Comparison of ENCODE assay signal across 20 cellular contexts in genomic region chr11:32705309-32706033, GRCh38.
A peak's percentile ranks its signal among the peaks of the same experiment; 100 is the strongest.
DNase-seq lines count a peak whose midpoint lies in the region; ATAC-seq, FAIRE-seq and TF ChIP-seq lines count a peak whose summit lies in the region.
"Had no signal": no experiment of that assay in that cellular context is flagged by ENCODE, and none has a peak within 500 bp of the region (broad histone marks: within the 10 kb centered on the region; RNA-seq: fewer than 3 reads in every experiment).

No MANE protein-coding gene starts in this region.

- no peak overlapping the region for H3K27ac Mint-ChIP-seq in endothelial cell (ENCODE audit: unreplicated experiment)

- H3K4me2 ChIP-seq in A549, result no peak overlapping the region
- no peak overlapping the region for H3K4me2 ChIP-seq in PC-9
- H3K4me2 ChIP-seq: KMS-11 had no signal

- ATAC-seq in A549 (peak in 1 of 2 experiments; percentile 11; a peak in 2 of 6 replicates), HG03521 (IDR thresholded peaks at IDR 0.05; ENCODE audit: unreplicated experiment) (no peak)

- TF ChIP-seq POLR2A in A549 (IDR thresholded peaks at IDR 0.05; ENCODE audit: low read length), result no peak

- TF ChIP-seq EP300 in A549 (IDR thresholded peaks at IDR 0.05), result no peak

- no peaks in the 10 kb centered on the region for H3K27me3 Mint-ChIP-seq in endothelial cell (ENCODE audit: unreplicated experiment)

- H2AFZ ChIP-seq in PC-9, result no peak overlapping the region

- FAIRE-seq in A549 (lab: Jason Lieb, UNC), result peak; percentile 23
- FAIRE-seq: H54 had no signal

- peaks cover 4% of the 10 kb centered on the region for H3K9me3 Mint-ChIP-seq in endothelial cell (ENCODE audit: unreplicated experiment)

- no peaks in the 10 kb centered on the region; the same call in 2 of the 3 replicates for H3K9me3 ChIP-seq in A549
- H3K9me3 ChIP-seq in BE2C, result no peaks in the 10 kb centered on the region
- H3K9me3 ChIP-seq in PC-9 (ENCODE audit: insufficient read depth, low read depth), result peaks cover 5% of the 10 kb centered on the region; the same call in 1 of the 2 replicates

- TF ChIP-seq RAD21 in A549 (conservative IDR thresholded peaks at IDR 0.05 in 1 of 2, IDR thresholded peaks at IDR 0.05 in 1 of 2), result no peak

- H3K9me2 ChIP-seq in PC-9 (ENCODE audit: insufficient read depth), result no peaks in the 10 kb centered on the region

- TF ChIP-seq CTCF in A549 (IDR thresholded peaks at IDR 0.05), result no peak
- TF ChIP-seq CTCF in BE2C (IDR thresholded peaks at IDR 0.05; ENCODE audit: low read depth, low read length), result no peak
- no peak for TF ChIP-seq CTCF in PC-9 (conservative IDR thresholded peaks at IDR 0.05)
- no peak for TF ChIP-seq CTCF in endothelial cell (IDR thresholded peaks at IDR 0.05; ENCODE audit: unreplicated experiment)

- intact Hi-C loops in PC-9 (cut with micrococcal nuclease; ENCODE audit: unreplicated experiment), result no loop called here

- no peak for DNase-seq in A549 (ENCODE audit: low read depth in 1 of 2, low spot score in 1 of 2)
- peak; percentile 14 for DNase-seq in BE2C
- no peak for DNase-seq in PC-9
- DNase-seq in endothelial cell (ENCODE audit: low spot score), result no peak
- DNase-seq in T-helper 9 cell, result no peak
- no peak for DNase-seq in HPDE6-E6E7 (ENCODE audit: extremely low spot score)
- no peak for DNase-seq in SIG-M5 treated with dmso at 0.1 percent for 504 hours (lab: John Stamatoyannopoulos, UW; ENCODE audit: unreplicated experiment)
- DNase-seq: ACHN, DMS153, DND-41, NCI-H1048, NCI-H1417 treated with DMSO at 0.1 percent for 48 hours, NCI-H1694 treated with DMSO at 0.1 percent for 48 hours, NCI-H2081, NCI-H2227 treated with DMSO at 0.1 percent for 48 hours, NCI-H69, SHP77 treated with DMSO at 0.1 percent for 48 hours had no signal

- H3K4me1 Mint-ChIP-seq in endothelial cell (ENCODE audit: unreplicated experiment), result peaks cover 3% of the 10 kb centered on the region

- BruUV-seq in PC-9 (replicated peaks; lab: Mats Ljungman, UMichigan), result no TSS peak

- 92% methylated on average over 12 of the region's 12 CpGs for WGBS in A549 (ENCODE audit: missing lambda C conversion rate)

- H3K4me1 ChIP-seq in A549 (peaks cover 21% of the 10 kb centered on the region), BE2C (no peaks in the 10 kb centered on the region), PC-9 (replicated peaks; ENCODE audit: insufficient read depth) (peaks cover 32% of the 10 kb centered on the region)

- CTCF ChIA-PET in A549 (lab: Yijun Ruan, JAX) (interaction anchor here (1.1 to 1.5 kb wide), 3 partner anchors 8 to 20 kb away, joined by 3 to 5 read pairs (median 5); no protein-coding TSS in a partner anchor), PC-9 (lab: Charles Lee) (interaction anchor here (0.6 kb wide), 1 partner anchor 118 kb away, joined by 3 read pairs; no protein-coding TSS in a partner anchor)

- no peaks in the 10 kb centered on the region for H3K79me2 ChIP-seq in PC-9 (ENCODE audit: low read depth)

- H3K27ac ChIP-seq in A549 (peak overlapping the region in 1 of 2 experiments; percentile 51; a peak in 4 of 6 replicates), PC-9 (peak overlapping the region; percentile 92)
- H3K27ac ChIP-seq: KMS-11 had no signal

- no peak overlapping the region for H3K4me3 ChIP-seq in A549
- no peak overlapping the region for H3K4me3 ChIP-seq in BE2C (ENCODE audit: low read depth, low read length)
- no peak overlapping the region for H3K4me3 ChIP-seq in PC-9

- H4K20me1 ChIP-seq in PC-9 (ENCODE audit: insufficient read depth), result no peaks in the 10 kb centered on the region

- no peaks in the 10 kb centered on the region for H3K36me3 ChIP-seq in BE2C
- no peaks in the 10 kb centered on the region for H3K36me3 ChIP-seq in PC-9 (ENCODE audit: low read depth)

- peak overlapping the region; percentile 11 for H3K4me3 Mint-ChIP-seq in endothelial cell (ENCODE audit: unreplicated experiment)

- H3K27me3 ChIP-seq in BE2C, result no peaks in the 10 kb centered on the region
- no peaks in the 10 kb centered on the region for H3K27me3 ChIP-seq in PC-9 (ENCODE audit: insufficient read depth, low read depth)

- H3K36me3 Mint-ChIP-seq in endothelial cell (ENCODE audit: low read depth, unreplicated experiment), result peaks cover 5% of the 10 kb centered on the region

- POLR2A ChIA-PET in A549 (lab: Yijun Ruan, JAX) (no interaction called here), PC-9 (lab: Charles Lee; ENCODE audit: unreplicated experiment) (no interaction called here)

- H3F3A ChIP-seq in PC-9 (ENCODE audit: insufficient read depth, low read depth), result peaks cover 32% of the 10 kb centered on the region

TF ChIP-seq in A549, 52 proteins besides CTCF, POLR2A, EP300 and RAD21:
- TF ChIP-seq MAFK (IDR thresholded peaks at IDR 0.05; ENCODE audit: partially characterized antibody) (peak; percentile 60), ZNF302 (CRISPR knock-in tag; IDR thresholded peaks at IDR 0.05) (no peak), EHMT2 (IDR thresholded peaks at IDR 0.05; ENCODE audit: low read depth) (no peak), JUNB (IDR thresholded peaks at IDR 0.05) (no peak), CBX8 (IDR thresholded peaks at IDR 0.05) (no peak), E2F6 (IDR thresholded peaks at IDR 0.05; ENCODE audit: borderline replicate concordance, low read depth) (no peak), ZSCAN20 (CRISPR knock-in tag; IDR thresholded peaks at IDR 0.05) (no peak), MAZ (IDR thresholded peaks at IDR 0.05; ENCODE audit: borderline replicate concordance, low read depth, low read length) (no peak), CEBPB (IDR thresholded peaks at IDR 0.05) (peak; percentile 24 to 31; a peak in 1 of 4 replicates), ESRRA (IDR thresholded peaks at IDR 0.05; ENCODE audit: borderline replicate concordance, low read length) (no peak), PBX3 (IDR thresholded peaks at IDR 0.05) (no peak), HOXB13 (CRISPR knock-in tag; IDR thresholded peaks at IDR 0.05; ENCODE audit: low read depth) (no peak), ZFP36 (IDR thresholded peaks at IDR 0.05; ENCODE audit: borderline replicate concordance, partially characterized antibody) (no peak), SREBF2 (IDR thresholded peaks at IDR 0.05) (no peak)
